20 cellular contexts compared by ENCODE assay signal in genomic region chr1:216894499-216894898, GRCh38.
"Had no signal": no experiment of that assay in that cellular context is flagged by ENCODE, and none has a peak within 500 bp of the region (broad histone marks: within the 10 kb centered on the region; RNA-seq: fewer than 3 reads in every experiment).

No MANE protein-coding gene starts in this region.

- H3K27ac ChIP-seq: dorsolateral prefrontal cortex, gastrocnemius medialis, left ventricle myocardium inferior, lower lobe of right lung, stomach, thoracic aorta, transverse colon had no signal

- H3K4me3 Mint-ChIP-seq: memory B cell, naive B cell, nephron progenitor cell had no signal

- H3K27me3 Mint-ChIP-seq: memory B cell, naive B cell had no signal

- H3K4me1 ChIP-seq: gastrocnemius medialis, lower lobe of right lung, transverse colon had no signal

- H3K36me3 ChIP-seq: gastrocnemius medialis, left ventricle myocardium inferior, lower lobe of right lung, stomach, thoracic aorta, transverse colon had no signal

- H3K9me3 ChIP-seq: gastrocnemius medialis, left ventricle myocardium inferior, lower lobe of right lung, stomach, thoracic aorta, transverse colon had no signal

- H3K4me3 ChIP-seq: dorsolateral prefrontal cortex, gastrocnemius medialis, left ventricle myocardium inferior, lower lobe of right lung, stomach, thoracic aorta, transverse colon had no signal

- H3K36me3 Mint-ChIP-seq: memory B cell, naive B cell had no signal

- H3K4me1 Mint-ChIP-seq: memory B cell, naive B cell had no signal

- DNase-seq: cortex of kidney; dorsolateral prefrontal cortex; effector memory CD4-positive, alpha-beta T cell; gastrocnemius medialis; kidney; left cardiac atrium; left ventricle myocardium inferior; lower lobe of right lung; naive B cell; nephron progenitor cell; posterior cingulate gyrus; right cardiac atrium; small intestine; stimulated activated CD4-positive, alpha-beta T cell treated with anti-CD3 and anti-CD28 coated beads, Interleukin-12 subunit alpha, Interleukin-12 subunit beta, amount 100 ng/mL, for 4 hours; stimulated activated naive CD4-positive, alpha-beta T cell; stomach; substantia nigra; transverse colon had no signal

- H3K27ac Mint-ChIP-seq: memory B cell, nephron progenitor cell had no signal

- H3K9me3 Mint-ChIP-seq: memory B cell, nephron progenitor cell had no signal

- H3K27me3 ChIP-seq: gastrocnemius medialis, stomach, transverse colon had no signal
